Comparison of ENCODE assay signal across 20 cellular contexts in genomic region chr5:4947899-4948556, GRCh38.
"Had no signal": no experiment of that assay in that cellular context is flagged by ENCODE, and none has a peak within 500 bp of the region (broad histone marks: within the 10 kb centered on the region; RNA-seq: fewer than 3 reads in every experiment).

No MANE protein-coding gene starts in this region.

- H3K27me3 Mint-ChIP-seq: stimulated activated memory B cell treated with anti-CD40 and anti-IgM and Interleukin-4, amounts not matched to agents 10 μg/mL and 1 μg/mL and 100 μg/mL, for 72 hours; stimulated activated naive CD8-positive, alpha-beta T cell treated with anti-CD3 and anti-CD28 coated beads, Interleukin-15, Interleukin-2, amounts not matched to agents 100 ng/mL and 50 ng/mL, for 24 hours had no signal

- H3K27ac Mint-ChIP-seq: naive thymus-derived CD4-positive, alpha-beta T cell; nephron progenitor cell; stimulated activated memory B cell treated with anti-CD40 and anti-IgM and Interleukin-4, amounts not matched to agents 10 μg/mL and 1 μg/mL and 100 μg/mL, for 72 hours; stimulated activated naive CD8-positive, alpha-beta T cell treated with anti-CD3 and anti-CD28 coated beads, Interleukin-15, Interleukin-2, amounts not matched to agents 100 ng/mL and 50 ng/mL, for 24 hours had no signal

- H3K36me3 ChIP-seq: esophagus squamous epithelium, spleen, tibial nerve, upper lobe of right lung, vagina had no signal

- H3K4me3 ChIP-seq: esophagus squamous epithelium, psoas muscle, spleen, testis, tibial nerve, upper lobe of right lung, vagina had no signal

- H3K27me3 ChIP-seq: esophagus squamous epithelium, foreskin keratinocyte, testis, tibial nerve, upper lobe of right lung, vagina had no signal

- H3K27ac ChIP-seq: esophagus squamous epithelium, foreskin keratinocyte, psoas muscle, spleen, testis, tibial nerve, upper lobe of right lung, vagina had no signal

- H3K9me3 ChIP-seq: esophagus squamous epithelium, psoas muscle, spleen, testis, tibial nerve, upper lobe of right lung, vagina had no signal

- DNase-seq: dermis blood vessel endothelial cell; esophagus squamous epithelium; foreskin keratinocyte; hippocampal formation; left colon; left ventricle myocardium superior; naive thymus-derived CD4-positive, alpha-beta T cell; nephron progenitor cell; psoas muscle; retina; spleen; stimulated activated CD4-positive, alpha-beta T cell treated with anti-CD3 and anti-CD28 coated beads, Interleukin-15, amount 100 ng/mL, for 24 hours; stimulated activated CD4-positive, alpha-beta T cell treated with anti-CD3 and anti-CD28 coated beads, Interleukin-1b, Interleukin-23, amount 100 ng/mL, for 48 hours; stimulated activated CD4-positive, alpha-beta T cell treated with anti-CD3 and anti-CD28 coated beads, Interleukin-4, amount 100 ng/mL, for 24 hours; testis; upper lobe of right lung had no signal

- H3K4me1 Mint-ChIP-seq: naive thymus-derived CD4-positive, alpha-beta T cell; stimulated activated memory B cell treated with anti-CD40 and anti-IgM and Interleukin-4, amounts not matched to agents 10 μg/mL and 1 μg/mL and 100 μg/mL, for 72 hours had no signal

- H3K4me3 Mint-ChIP-seq: naive thymus-derived CD4-positive, alpha-beta T cell; nephron progenitor cell; stimulated activated memory B cell treated with anti-CD40 and anti-IgM and Interleukin-4, amounts not matched to agents 10 μg/mL and 1 μg/mL and 100 μg/mL, for 72 hours; stimulated activated naive CD8-positive, alpha-beta T cell treated with anti-CD3 and anti-CD28 coated beads, Interleukin-15, Interleukin-2, amounts not matched to agents 100 ng/mL and 50 ng/mL, for 24 hours had no signal

- H3K36me3 Mint-ChIP-seq: naive thymus-derived CD4-positive, alpha-beta T cell; stimulated activated memory B cell treated with anti-CD40 and anti-IgM and Interleukin-4, amounts not matched to agents 10 μg/mL and 1 μg/mL and 100 μg/mL, for 72 hours had no signal

- H3K4me1 ChIP-seq: esophagus squamous epithelium, foreskin keratinocyte, psoas muscle, spleen, testis, upper lobe of right lung, vagina had no signal

- H3K9me3 Mint-ChIP-seq: naive thymus-derived CD4-positive, alpha-beta T cell; nephron progenitor cell; stimulated activated memory B cell treated with anti-CD40 and anti-IgM and Interleukin-4, amounts not matched to agents 10 μg/mL and 1 μg/mL and 100 μg/mL, for 72 hours; stimulated activated naive CD8-positive, alpha-beta T cell treated with anti-CD3 and anti-CD28 coated beads, Interleukin-15, Interleukin-2, amounts not matched to agents 100 ng/mL and 50 ng/mL, for 24 hours had no signal
